ENCODE assay signal across 10 cellular contexts in genomic region chr10:95360122-95360715, GRCh38.
DNase-seq lines count a peak whose midpoint lies in the region; ATAC-seq and TF ChIP-seq lines count a peak whose summit lies in the region.
"Had no signal": no experiment of that assay in that cellular context is flagged by ENCODE, and none has a peak within 500 bp of the region (broad histone marks: within the 10 kb centered on the region; RNA-seq: fewer than 3 reads in every experiment).

No MANE protein-coding gene starts in this region.

- no peak overlapping the region for H3K27ac Mint-ChIP-seq in CD8-positive, alpha-beta T cell

- no peaks in the 10 kb centered on the region for H3K36me3 Mint-ChIP-seq in CD8-positive, alpha-beta T cell

- H3K9me3 ChIP-seq in PC-3 (ENCODE audit: low read length) (no peaks in the 10 kb centered on the region), uterus (no peaks in the 10 kb centered on the region)
- no peaks in the 10 kb centered on the region for H3K9me3 ChIP-seq in CD8-positive, alpha-beta T cell (ENCODE audit: low read length)
- H3K9me3 ChIP-seq: prostate gland had no signal

- H3K4me3 ChIP-seq in PC-3 (ENCODE audit: low read length): no peak overlapping the region
- no peak overlapping the region for H3K4me3 ChIP-seq in CD8-positive, alpha-beta T cell (ENCODE audit: low read depth, low read length)
- H3K4me3 ChIP-seq in uterus: no peak overlapping the region
- H3K4me3 ChIP-seq: prostate gland had no signal

- no peak for TF ChIP-seq POLR2A in uterus (IDR thresholded peaks at IDR 0.05)

- peak; percentile 5 for DNase-seq in Daoy (ENCODE audit: low read depth)
- DNase-seq in H4 (ENCODE audit: low spot score): peak; percentile 80
- peak; percentile 47 for DNase-seq in PC-3
- DNase-seq in germinal center (ENCODE audit: low spot score): peak; percentile 7
- DNase-seq in CD8-positive, alpha-beta T cell: no peak
- no peak for DNase-seq in uterus
- DNase-seq in activated gamma-delta T cell treated with Interleukin-2 at 50 U/mL for 16 hours: no peak
- DNase-seq in DMS114 treated with DMSO at 0.1 percent for 48 hours (lab: John Stamatoyannopoulos, UW; ENCODE audit: unreplicated experiment): no peak
- DNase-seq: GF-D8 had no signal

- no peaks in the 10 kb centered on the region for H3K9me2 ChIP-seq in PC-3 (replicated peaks; ENCODE audit: low read length)

- no peaks in the 10 kb centered on the region for H3K79me2 ChIP-seq in PC-3 (ENCODE audit: low read length)

- no peaks in the 10 kb centered on the region for H3F3A ChIP-seq in PC-3 (ENCODE audit: low read length, unreplicated experiment)

- no peak for TF ChIP-seq CTCF in PC-3 (conservative IDR thresholded peaks at IDR 0.05; ENCODE audit: low read depth, low read length)
- no peak for TF ChIP-seq CTCF in CD8-positive, alpha-beta T cell (IDR thresholded peaks at IDR 0.05)
- no peak for TF ChIP-seq CTCF in uterus (IDR thresholded peaks at IDR 0.05)

- ATAC-seq in PC-3: peak; percentile 51; the same call in 1 of the 2 replicates
- no peak for ATAC-seq in CD8-positive, alpha-beta T cell

- no peaks in the 10 kb centered on the region for H4K20me1 ChIP-seq in PC-3 (ENCODE audit: low read length)

- H2AFZ ChIP-seq in PC-3 (ENCODE audit: low read length): no peak overlapping the region

- no peaks in the 10 kb centered on the region for H3K9me3 Mint-ChIP-seq in CD8-positive, alpha-beta T cell

- H3K27ac ChIP-seq in PC-3 (ENCODE audit: low read length): no peak overlapping the region
- H3K27ac ChIP-seq in CD8-positive, alpha-beta T cell (ENCODE audit: low read depth, low read length): no peak overlapping the region
- H3K27ac ChIP-seq in uterus: no peak overlapping the region
- H3K27ac ChIP-seq: prostate gland had no signal

- no TSS peak for BruUV-seq in PC-3 (replicated peaks; lab: Mats Ljungman, UMichigan)

- H3K4me1 ChIP-seq in PC-3 (ENCODE audit: insufficient read depth, low read length) (no peaks in the 10 kb centered on the region), uterus (peaks cover 0 to 3% of the 10 kb centered on the region in 2 donors)
- H3K4me1 ChIP-seq in CD8-positive, alpha-beta T cell (ENCODE audit: insufficient read depth, low read length): no peaks in the 10 kb centered on the region
- H3K4me1 ChIP-seq: prostate gland had no signal

- no peak overlapping the region for H3K4me3 Mint-ChIP-seq in CD8-positive, alpha-beta T cell

- no peaks in the 10 kb centered on the region for H3K4me1 Mint-ChIP-seq in CD8-positive, alpha-beta T cell (ENCODE audit: low read depth)

- H3K9ac ChIP-seq in PC-3 (ENCODE audit: low read length): no peak overlapping the region

- H3K4me2 ChIP-seq in PC-3 (ENCODE audit: low read length): no peak overlapping the region

- POLR2A ChIA-PET in PC-3 (lab: Charles Lee; ENCODE audit: unreplicated experiment): no interaction called here
- POLR2A ChIA-PET in CD8-positive, alpha-beta T cell (lab: Charles Lee): no interaction called here

- H3K27me3 ChIP-seq in PC-3 (ENCODE audit: low read length) (no peaks in the 10 kb centered on the region), uterus (no peaks in the 10 kb centered on the region)
- no peaks in the 10 kb centered on the region for H3K27me3 ChIP-seq in CD8-positive, alpha-beta T cell (ENCODE audit: insufficient read depth, low read length)

- intact Hi-C loops in PC-3 (cut with micrococcal nuclease) (no loop called here), uterus (cut with DNase I; ENCODE audit: low total_unique reads) (loop anchor here (5.0 kb wide), 1 partner anchor 113 kb away; no protein-coding TSS in a partner anchor)
- intact Hi-C loops in CD8-positive, alpha-beta T cell (cut with DNase I, micrococcal nuclease): no loop called here

- CTCF ChIA-PET in PC-3 (lab: Charles Lee): interaction anchor here (1.1 kb wide), 1 partner anchor 158 kb away, joined by 4 read pairs; no protein-coding TSS in a partner anchor
- CTCF ChIA-PET in CD8-positive, alpha-beta T cell (lab: Charles Lee): interaction anchor here (0.9 to 7.3 kb wide), 2 partner anchors 69 to 114 kb away, joined by 3 to 49 read pairs; no protein-coding TSS in a partner anchor

- peaks cover 11% of the 10 kb centered on the region for H3K27me3 Mint-ChIP-seq in CD8-positive, alpha-beta T cell (ENCODE audit: low read depth)

- H3K36me3 ChIP-seq in PC-3 (ENCODE audit: low read depth, low read length): no peaks in the 10 kb centered on the region
- no peaks in the 10 kb centered on the region for H3K36me3 ChIP-seq in CD8-positive, alpha-beta T cell (ENCODE audit: insufficient read depth, low read length)
- no peaks in the 10 kb centered on the region for H3K36me3 ChIP-seq in uterus
- H3K36me3 ChIP-seq: prostate gland had no signal

Comparison
In these comparisons a context has a peak if more than half of its experiments do, and no peak if none do; other contexts are left out.
1. DNase-seq: peak in Daoy (single experiment), H4 (single experiment), PC-3 (single experiment) and germinal center (single experiment); none in CD8-positive, alpha-beta T cell (0 of 7), uterus (0 of 2), activated gamma-delta T cell treated with Interleukin-2 at 50 U/mL for 16 hours (single experiment) and DMS114 treated with DMSO at 0.1 percent for 48 hours (single experiment).